In the genomic region with DNA sequence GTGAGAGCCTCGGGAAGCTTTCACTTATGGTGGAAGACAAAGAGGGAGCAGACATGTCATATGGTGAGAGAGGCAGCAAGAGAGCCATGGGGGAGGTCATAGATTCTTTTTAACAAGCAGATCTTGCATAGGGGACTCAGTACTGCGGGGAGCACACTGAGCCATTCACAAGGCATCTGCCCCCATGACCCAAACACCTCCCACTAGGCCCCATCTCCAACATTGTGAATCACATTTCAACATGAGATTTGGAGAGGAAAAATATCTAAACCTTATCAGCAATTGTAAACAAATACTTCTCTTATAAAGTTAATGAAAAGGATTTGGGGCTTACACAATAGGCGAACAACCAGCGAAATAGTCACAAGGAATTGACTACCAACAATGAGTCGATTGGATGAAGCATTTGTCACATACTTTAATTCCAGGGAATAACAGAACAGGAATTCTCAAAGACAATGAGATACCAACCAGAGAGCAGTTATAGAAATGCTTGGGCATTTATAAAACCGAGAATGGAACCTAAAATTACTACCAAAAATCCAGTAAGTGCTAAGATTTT, we compare ENCODE assay signal across 19 cellular contexts. TPM values are rescaled to one million over a fixed set of nuclear protein-coding genes. Genes with fewer than 3 reads are reported as not detected.
DNase-seq lines count a peak whose midpoint lies in the region; ATAC-seq and TF ChIP-seq lines count a peak whose summit lies in the region.
"Had no signal": no experiment of that assay in that cellular context is flagged by ENCODE, and none has a peak within 500 bp of the region (broad histone marks: within the 10 kb centered on the region; RNA-seq: fewer than 3 reads in every experiment).

No MANE protein-coding gene starts in this region.

- no peaks in the 10 kb centered on the region; the same call in 2 of the 3 replicates for H3K9me3 Mint-ChIP-seq in GM23338
- H3K9me3 Mint-ChIP-seq in activated CD4-positive, alpha-beta T cell treated with anti-CD3 and anti-CD28 coated beads for 36 hours (ENCODE audit: low read depth): no peaks in the 10 kb centered on the region
- H3K9me3 Mint-ChIP-seq: HFFc6, IgD-negative memory B cell had no signal

- POLR2A ChIA-PET in activated CD4-positive, alpha-beta T cell treated with anti-CD3 and anti-CD28 coated beads for 36 hours (lab: Charles Lee): no interaction called here

- H3K9me2 ChIP-seq in GM23338 (ENCODE audit: insufficient read depth): no peaks in the 10 kb centered on the region

- H3K4me3 ChIP-seq in GM23338 (no peak overlapping the region), fibroblast of villous mesenchyme (ENCODE audit: low read depth, low read length) (no peak overlapping the region)

- H3F3A ChIP-seq in GM23338 (replicated peaks; ENCODE audit: low read depth): no peaks in the 10 kb centered on the region

- CTCF ChIA-PET in activated CD4-positive, alpha-beta T cell treated with anti-CD3 and anti-CD28 coated beads for 36 hours (lab: Charles Lee): no interaction called here

- H3K27ac ChIP-seq in GM23338 (ENCODE audit: low read depth): no peak overlapping the region
- H3K27ac ChIP-seq: C4-2B had no signal

- H3K4me1 Mint-ChIP-seq in GM23338: 0 out of 3 replicates have a peak, but pooled peaks cover 2% of the 10 kb centered on the region
- no peaks in the 10 kb centered on the region for H3K4me1 Mint-ChIP-seq in activated CD4-positive, alpha-beta T cell treated with anti-CD3 and anti-CD28 coated beads for 36 hours
- H3K4me1 Mint-ChIP-seq: IgD-negative memory B cell had no signal

- H3K4me3 Mint-ChIP-seq in GM23338: no peak overlapping the region
- H3K4me3 Mint-ChIP-seq in activated CD4-positive, alpha-beta T cell treated with anti-CD3 and anti-CD28 coated beads for 36 hours: no peak overlapping the region
- H3K4me3 Mint-ChIP-seq: HFFc6, IgD-negative memory B cell had no signal

- H3K27me3 ChIP-seq in GM23338 (ENCODE audit: insufficient read depth): no peaks in the 10 kb centered on the region

- no peak overlapping the region for H2AFZ ChIP-seq in GM23338

- no peaks in the 10 kb centered on the region for H3K4me1 ChIP-seq in GM23338 (ENCODE audit: insufficient read depth)

- no peaks in the 10 kb centered on the region for H3K36me3 Mint-ChIP-seq in GM23338 (ENCODE audit: low read depth)
- no peaks in the 10 kb centered on the region for H3K36me3 Mint-ChIP-seq in activated CD4-positive, alpha-beta T cell treated with anti-CD3 and anti-CD28 coated beads for 36 hours (ENCODE audit: low read depth)

- peak overlapping the region; percentile 74; the same call in 1 of the 2 replicates for H3K27ac Mint-ChIP-seq in GM23338
- H3K27ac Mint-ChIP-seq in activated CD4-positive, alpha-beta T cell treated with anti-CD3 and anti-CD28 coated beads for 36 hours: no peak overlapping the region
- H3K27ac Mint-ChIP-seq: HFFc6, IgD-negative memory B cell had no signal

- H3K36me3 ChIP-seq in GM23338 (ENCODE audit: insufficient read depth): no peaks in the 10 kb centered on the region

- intact Hi-C loops in activated CD4-positive, alpha-beta T cell treated with anti-CD3 and anti-CD28 coated beads for 36 hours (cut with DNase I, micrococcal nuclease): no loop called here

- DNase-seq in GM23338 (ENCODE audit: low spot score) (no peak), amniotic epithelial cell (ENCODE audit: low read depth) (peak; percentile 87), fibroblast of villous mesenchyme (ENCODE audit: low read depth) (peak; percentile 30), non-pigmented ciliary epithelial cell (ENCODE audit: low read depth) (peak; percentile 23)
- no peak for DNase-seq in activated T-cell treated with anti-CD3 and anti-CD28 coated beads, Interleukin-2, amount 50 U/mL, for 48 hours
- no peak for DNase-seq in activated CD4-positive, alpha-beta T cell treated with anti-CD3 and anti-CD28 coated beads for 36 hours
- DNase-seq: DND-41, GF-D8, HFFc6, NCI-H146, NCI-H2081 treated with DMSO at 0.1 percent for 48 hours, NCI-H510A treated with DMSO at 0.1 percent for 48 hours had no signal

- ATAC-seq in GM23338 (no peak), HG03378 (IDR thresholded peaks at IDR 0.05; ENCODE audit: unreplicated experiment) (no peak)
- ATAC-seq in activated CD4-positive, alpha-beta T cell treated with anti-CD3 and anti-CD28 coated beads for 36 hours: no peak

- no peak overlapping the region for H3K4me2 ChIP-seq in GM23338

- H4K20me1 ChIP-seq in GM23338 (replicated peaks; ENCODE audit: insufficient read depth): no peaks in the 10 kb centered on the region

- no peaks in the 10 kb centered on the region for H3K79me2 ChIP-seq in GM23338 (replicated peaks; ENCODE audit: insufficient read depth)

- no peaks in the 10 kb centered on the region for H3K27me3 Mint-ChIP-seq in GM23338 (ENCODE audit: insufficient read depth, low read depth, poor library complexity)
- no peaks in the 10 kb centered on the region for H3K27me3 Mint-ChIP-seq in activated CD4-positive, alpha-beta T cell treated with anti-CD3 and anti-CD28 coated beads for 36 hours
- H3K27me3 Mint-ChIP-seq: IgD-negative memory B cell had no signal

- no peak for TF ChIP-seq CTCF in GM23338 (conservative IDR thresholded peaks at IDR 0.05; ENCODE audit: low read depth in 2 of 2)
- no peak for TF ChIP-seq CTCF in fibroblast of villous mesenchyme (IDR thresholded peaks at IDR 0.05; ENCODE audit: insufficient read depth, low read depth, low read length)

TF ChIP-seq in GM23338, 12 proteins besides CTCF, POLR2A, EP300 and RAD21 (continues in another document):
- TF ChIP-seq ZNF114 (CRISPR knock-in tag; IDR thresholded peaks at IDR 0.05) (no peak), EZH2phosphoT487 (IDR thresholded peaks at IDR 0.05; ENCODE audit: unreplicated experiment) (no peak), CREB1 (CRISPR knock-in tag; IDR thresholded peaks at IDR 0.05; ENCODE audit: low read depth) (no peak), STAT1 (IDR thresholded peaks at IDR 0.05; ENCODE audit: unreplicated experiment) (no peak), JUNB (IDR thresholded peaks at IDR 0.05; ENCODE audit: unreplicated experiment) (no peak), EZH2 (IDR thresholded peaks at IDR 0.05; ENCODE audit: low read depth, unreplicated experiment) (no peak), POLR2AphosphoS5 (IDR thresholded peaks at IDR 0.05; ENCODE audit: low read depth) (no peak), ZNF331 (CRISPR knock-in tag; IDR thresholded peaks at IDR 0.05; ENCODE audit: low read depth) (no peak), ETS1 (IDR thresholded peaks at IDR 0.05) (no peak)

RNA-seq across cellular contexts. Expression of gene DDI1, which starts 7.3 kb away (rescaled TPM):
- not detected in 2 replicates for total RNA-seq in GM23338 (2014; rRNA removed; shearing (Covaris generic))
- polyA plus RNA-seq in GM23338 (2016; fragmentation: Nextera tagmentation; extraction: Ambion mirVana): 0.13 TPM in 1 of 2 replicates, not detected in the other
- total RNA-seq in fibroblast of villous mesenchyme: under 0.01 TPM in 1 of 2 replicates, not detected in the other
- total RNA-seq in activated CD4-positive, alpha-beta T cell treated with anti-CD3 and anti-CD28 coated beads for 36 hours: not detected
- total RNA-seq: H4, HFFc6, HT1080, LHCN-M2, SK-MEL-5 had no signal

Comparison
In these comparisons a context has a peak if more than half of its experiments do, and no peak if none do; other contexts are left out.
1. DNase-seq: peak in amniotic epithelial cell (single experiment), fibroblast of villous mesenchyme (single experiment) and non-pigmented ciliary epithelial cell (single experiment); none in GM23338 (single experiment), activated T-cell treated with anti-CD3 and anti-CD28 coated beads, Interleukin-2, amount 50 U/mL, for 48 hours (0 of 2) and activated CD4-positive, alpha-beta T cell treated with anti-CD3 and anti-CD28 coated beads for 36 hours (single experiment).